8 cellular contexts compared by ENCODE assay signal in genomic region chr12:121804417-121805111, GRCh38. TPM values are rescaled to one million over a fixed set of nuclear protein-coding genes. Genes with fewer than 3 reads are reported as not detected.
DNase-seq lines count a peak whose midpoint lies in the region; ATAC-seq and FAIRE-seq lines count a peak whose summit lies in the region.

No MANE protein-coding gene starts in this region.

- peaks cover 16% of the 10 kb centered on the region for H3K36me3 ChIP-seq in iPS-15b (ENCODE audit: control insufficient read depth, insufficient read depth, low read length)

- H3K9ac ChIP-seq in iPS-15b (ENCODE audit: low read depth, low read length) = peak overlapping the region; percentile 54

- WGBS in adipose tissue, 3 donors = 0 to 2% (median 1%) methylated on average over 55 to 63 of the region's 63 CpGs

- ATAC-seq in HG03378 (IDR thresholded peaks at IDR 0.05; ENCODE audit: unreplicated experiment) (no peak), GM21526 (IDR thresholded peaks at IDR 0.05; ENCODE audit: low FRiP score, unreplicated experiment) (no peak)

- no peaks in the 10 kb centered on the region for H3K9me3 ChIP-seq in iPS-15b (ENCODE audit: control insufficient read depth, insufficient read depth, low read length)

- DNase-seq in NCI-H82 (lab: John Stamatoyannopoulos, UW) (peak; percentile 56), NCI-H82 treated with DMSO at 0.1 percent for 48 hours (lab: John Stamatoyannopoulos, UW; ENCODE audit: unreplicated experiment) (no peak), RCC 7860 (ENCODE audit: low spot score) (peak; percentile 39)

- H3K4me1 ChIP-seq in iPS-15b (ENCODE audit: control insufficient read depth, insufficient read depth, low read length) = peaks cover 4% of the 10 kb centered on the region

- H3K4me3 ChIP-seq in iPS-15b (ENCODE audit: low read depth, low read length) = peak overlapping the region; percentile 75
- H3K4me3 ChIP-seq in skin epidermis = peak overlapping the region; percentile 58 to 91 (median 69)

- FAIRE-seq in RCC 7860 (lab: Jason Lieb, UNC) = no peak

- no peaks in the 10 kb centered on the region for H3K27me3 ChIP-seq in iPS-15b (ENCODE audit: control insufficient read depth, insufficient read depth, low read length)

- H3K27ac ChIP-seq in adipose tissue (ENCODE audit: low read depth, low read length) (peak overlapping the region; percentile 74), skin epidermis (peak overlapping the region; percentile 75 to 100 (median 100))

RNA-seq across cellular contexts. Expression of gene SETD1B, which starts 0.8 kb away (rescaled TPM):
- polyA plus RNA-seq in adipose tissue = 10 to 100 TPM in 2 of 3 donors, 1 to 10 TPM in 1; 5.7 to 11.1 (median 10.6) TPM

RNA-seq across cellular contexts. Expression of gene RHOF, which starts 11.1 kb away (rescaled TPM):
- polyA plus RNA-seq in adipose tissue = 1 to 10 TPM; 2.3 to 4.3 (median 3.3) TPM

RNA-seq across cellular contexts. Expression of gene HPD, which starts 54.1 kb away (rescaled TPM):
- polyA plus RNA-seq in adipose tissue = 1 to 10 TPM in 2 of 3 donors, under 1 TPM in 1; 0.91 to 4.5 (median 3.5) TPM
